In the genomic region with DNA sequence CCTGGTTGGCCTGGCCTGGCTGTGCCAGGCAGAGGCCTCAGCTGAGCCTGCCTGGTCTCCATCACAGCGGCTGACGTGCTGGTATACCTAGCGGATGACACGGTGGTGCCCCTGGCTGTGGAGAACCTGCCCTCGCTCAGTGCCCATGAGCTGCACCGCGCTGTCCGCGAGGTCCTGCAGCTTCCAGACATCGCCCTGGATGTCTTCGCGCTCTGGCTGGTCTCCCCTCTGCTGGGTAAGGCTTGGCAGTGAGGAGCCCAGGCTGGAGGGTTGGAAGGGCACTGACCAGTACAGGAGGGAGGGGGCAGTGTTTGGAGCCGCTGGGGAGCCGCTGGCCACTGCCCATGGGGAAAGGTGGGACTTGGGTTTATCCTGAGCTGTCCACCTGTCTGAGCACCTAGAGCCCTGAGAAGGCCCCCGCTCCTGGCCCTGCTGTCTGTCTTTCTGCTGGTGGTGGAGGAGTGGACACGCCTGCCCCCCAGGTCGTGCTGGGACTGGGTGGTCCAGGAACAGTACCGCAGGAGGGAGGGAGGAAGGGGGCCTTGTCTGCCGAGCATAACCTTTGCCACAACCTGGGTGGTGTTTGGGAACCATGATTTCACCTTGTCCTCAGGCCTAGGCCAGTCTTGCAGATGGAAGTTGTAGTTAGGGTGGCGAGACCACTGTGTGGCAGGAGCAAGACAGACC, we compare ENCODE assay signal across 10 cellular contexts. TPM values are rescaled to one million over a fixed set of nuclear protein-coding genes. Genes with fewer than 3 reads are reported as not detected.
A peak's percentile ranks its signal among the peaks of the same experiment; 100 is the strongest.
DNase-seq lines count a peak whose midpoint lies in the region; ATAC-seq, FAIRE-seq and TF ChIP-seq lines count a peak whose summit lies in the region.
"Had no signal": no experiment of that assay in that cellular context is flagged by ENCODE, and none has a peak within 500 bp of the region (broad histone marks: within the 10 kb centered on the region; RNA-seq: fewer than 3 reads in every experiment).

No MANE protein-coding gene starts in this region.

- TF ChIP-seq CTCF in adrenal gland (IDR thresholded peaks at IDR 0.05) (no peak), HepG2 (CRISPR knock-in tag; IDR thresholded peaks at IDR 0.05) (no peak), suprapubic skin (IDR thresholded peaks at IDR 0.05) (no peak)

- POLR2A ChIA-PET in HepG2 (lab: Yijun Ruan, JAX) = interaction anchor here (16.8 kb wide), 1 partner anchor 31 kb away, joined by 433 read pairs; a partner anchor contains a TSS

- H3K4me3 ChIP-seq in adrenal gland = no peak overlapping the region
- no peak overlapping the region for H3K4me3 ChIP-seq in HepG2 (replicated peaks in 1 of 3; ENCODE audit: insufficient read depth in 1 of 3, low read depth in 2 of 3, low read length in 3 of 3)
- H3K4me3 ChIP-seq in suprapubic skin = peak overlapping the region; percentile 5

- BruUV-seq in HepG2 (replicated peaks; lab: Mats Ljungman, UMichigan) = no TSS peak

- H3K4me1 Mint-ChIP-seq in activated CD8-positive, alpha-beta memory T cell treated with anti-CD3 and anti-CD28 coated beads, Interleukin-2, amount 10 ng/mL, durations not matched to agents 7 days and 5 days = peaks cover 52% of the 10 kb centered on the region

- no peak overlapping the region for H2AFZ ChIP-seq in HepG2 (ENCODE audit: low read length)

- no peaks in the 10 kb centered on the region for H3K27me3 ChIP-seq in adrenal gland
- H3K27me3 ChIP-seq in HepG2 (ENCODE audit: control insufficient read depth in 1 of 2, insufficient read depth in 2 of 2, low read length in 2 of 2) = no peaks in the 10 kb centered on the region
- H3K27me3 ChIP-seq in suprapubic skin = no peaks in the 10 kb centered on the region

- CTCF ChIA-PET in activated CD8-positive, alpha-beta memory T cell treated with anti-CD3 and anti-CD28 coated beads, Interleukin-2, amount 10 ng/mL, durations not matched to agents 7 days and 5 days (lab: Charles Lee) = interaction anchor here (1.4 to 4.0 kb wide), 3 partner anchors 27 to 120 kb away, joined by 3 to 24 read pairs (median 6); no protein-coding TSS in a partner anchor
- CTCF ChIA-PET in HepG2 (lab: Yijun Ruan, JAX; ENCODE audit: low intra/inter-chr PET ratio, low total read pairs) = no interaction called here

- ATAC-seq in activated CD8-positive, alpha-beta memory T cell treated with anti-CD3 and anti-CD28 coated beads, Interleukin-2, amount 10 ng/mL, durations not matched to agents 7 days and 5 days = no peak
- no peak for ATAC-seq in HepG2

- H3K4me2 ChIP-seq in HepG2 (ENCODE audit: low read depth, low read length) = no peak overlapping the region

- intact Hi-C loops in adrenal gland (cut with DNase I) (no loop called here), HepG2 (cut with micrococcal nuclease; ENCODE audit: unreplicated experiment) (no loop called here)

- peak overlapping the region; percentile 34 for H3K27ac Mint-ChIP-seq in activated CD8-positive, alpha-beta memory T cell treated with anti-CD3 and anti-CD28 coated beads, Interleukin-2, amount 10 ng/mL, durations not matched to agents 7 days and 5 days

- H3K27ac ChIP-seq in adrenal gland (peak overlapping the region in 3 of 5 donors; percentile 71 to 91 (median 81)), HepG2 (ENCODE audit: extremely low read length, insufficient read depth, low read length) (no peak overlapping the region), suprapubic skin (peak overlapping the region; percentile 71)

- peaks cover 44 to 74% of the 10 kb centered on the region in 2 donors for H3K4me1 ChIP-seq in adrenal gland (replicated peaks in 1 of 2)
- peaks cover 44% of the 10 kb centered on the region for H3K4me1 ChIP-seq in HepG2 (ENCODE audit: insufficient read depth, low read length)
- peaks cover 81% of the 10 kb centered on the region for H3K4me1 ChIP-seq in suprapubic skin

- no peaks in the 10 kb centered on the region for H3K9me3 Mint-ChIP-seq in activated CD8-positive, alpha-beta memory T cell treated with anti-CD3 and anti-CD28 coated beads, Interleukin-2, amount 10 ng/mL, durations not matched to agents 7 days and 5 days (ENCODE audit: low read depth)
- H3K9me3 Mint-ChIP-seq: H9 had no signal

- WGBS in adrenal gland, 4 donors = 83 to 100% (median 93%) methylated on average over 3 to 20 of the region's 20 CpGs
- WGBS in HepG2 (ENCODE audit: low lambda C conversion rate) = 93% methylated on average over 8 of the region's 20 CpGs
- 100% methylated on average over 1 of the region's 20 CpGs for WGBS in suprapubic skin

- TF ChIP-seq EP300 in HepG2 (IDR thresholded peaks at IDR 0.05; ENCODE audit: low read depth in 2 of 2, low read length in 2 of 2) (no peak), HepG2 (CRISPR knock-in tag; IDR thresholded peaks at IDR 0.05; ENCODE audit: borderline replicate concordance) (no peak), suprapubic skin (IDR thresholded peaks at IDR 0.05) (no peak)

- no peaks in the 10 kb centered on the region for H4K20me1 ChIP-seq in HepG2 (ENCODE audit: insufficient read depth, low read length)

- TF ChIP-seq RAD21 in HepG2 (CRISPR knock-in tag; IDR thresholded peaks at IDR 0.05) = no peak

- DNase-seq in activated CD8-positive, alpha-beta memory T cell treated with anti-CD3 and anti-CD28 coated beads, Interleukin-2, amount 10 ng/mL, durations not matched to agents 7 days and 5 days = no peak
- DNase-seq in activated CD8-positive, alpha-beta memory T cell treated with anti-CD3 and anti-CD28 coated beads, Interleukin-2, amount 50 U/mL, for 48 hours = no peak
- peak in 1 of 7 donors; percentile 40 for DNase-seq in adrenal gland
- DNase-seq in HepG2 (ENCODE audit: low spot score) = no peak
- DNase-seq in suprapubic skin (ENCODE audit: low spot score in 2 of 2) = no peak
- no peak for DNase-seq in OCI-M2 (lab: John Stamatoyannopoulos, UW; ENCODE audit: unreplicated experiment)
- DNase-seq in DMS153 (lab: John Stamatoyannopoulos, UW) = no peak
- no peak for DNase-seq in stimulated activated CD4-positive, alpha-beta T cell treated with anti-CD3 and anti-CD28 coated beads, Interleukin-1b, Interleukin-23, amount 100 ng/mL, for 48 hours
- DNase-seq: H9, retina had no signal

- FAIRE-seq in HepG2 (lab: Jason Lieb, UNC) = no peak

- H3K4me3 Mint-ChIP-seq in activated CD8-positive, alpha-beta memory T cell treated with anti-CD3 and anti-CD28 coated beads, Interleukin-2, amount 10 ng/mL, durations not matched to agents 7 days and 5 days = no peak overlapping the region

- no peaks in the 10 kb centered on the region for H3K9me3 ChIP-seq in adrenal gland (replicated peaks in 1 of 3)
- H3K9me3 ChIP-seq in HepG2 (ENCODE audit: low read length) = no peaks in the 10 kb centered on the region
- no peaks in the 10 kb centered on the region for H3K9me3 ChIP-seq in suprapubic skin

- peaks cover 0 to 15% of the 10 kb centered on the region in 2 donors for H3K36me3 ChIP-seq in adrenal gland (replicated peaks in 1 of 2)
- H3K36me3 ChIP-seq in HepG2 (replicated peaks in 1 of 2; ENCODE audit: control insufficient read depth in 1 of 2, insufficient read depth in 2 of 2, low read length in 2 of 2) = peaks cover 5% of the 10 kb centered on the region in 2 experiments; a peak in 2 of 5 replicates
- H3K36me3 ChIP-seq in suprapubic skin = peaks cover 26% of the 10 kb centered on the region

- no peaks in the 10 kb centered on the region for H3K27me3 Mint-ChIP-seq in activated CD8-positive, alpha-beta memory T cell treated with anti-CD3 and anti-CD28 coated beads, Interleukin-2, amount 10 ng/mL, durations not matched to agents 7 days and 5 days

- in situ Hi-C loops in HepG2 (cut with HindIII; ENCODE audit: extremely low pct_ligation_motif_present, low pct_unique_long_range_greater_than_20kb) = no loop called here

- no peak overlapping the region for H3K9ac ChIP-seq in HepG2 (ENCODE audit: insufficient read depth, low read depth, low read length)

- H3K79me2 ChIP-seq in HepG2 (ENCODE audit: insufficient read depth, low read length) = no peaks in the 10 kb centered on the region

- H3K36me3 Mint-ChIP-seq in activated CD8-positive, alpha-beta memory T cell treated with anti-CD3 and anti-CD28 coated beads, Interleukin-2, amount 10 ng/mL, durations not matched to agents 7 days and 5 days = peaks cover 7% of the 10 kb centered on the region

- no peak for TF ChIP-seq POLR2A in adrenal gland (IDR thresholded peaks at IDR 0.05)
- no peak for TF ChIP-seq POLR2A in HepG2 (IDR thresholded peaks at IDR 0.05; ENCODE audit: insufficient read depth in 1 of 2, low read depth in 2 of 2, low read length in 2 of 2)
- TF ChIP-seq POLR2A in suprapubic skin (IDR thresholded peaks at IDR 0.05) = no peak

RNA-seq across cellular contexts. Expression of a gene that starts 3.0 kb away (rescaled TPM):
- 10 to 100 TPM; 52.0 to 56.7 TPM for total RNA-seq in activated CD8-positive, alpha-beta memory T cell treated with anti-CD3 and anti-CD28 coated beads, Interleukin-2, amount 10 ng/mL, durations not matched to agents 7 days and 5 days
- total RNA-seq in adrenal gland (10 to 100 TPM; 20.6 to 52.1 (median 39.6) TPM), HepG2 (2016; rRNA removed; fragmentation: Illumina TruSeq; extraction: Trizol) (18.0 and 20.6 TPM in 2 replicates), suprapubic skin (100 to 1,000 TPM in 1 of 4 donors, 10 to 100 TPM in 3; 56.2 to 107 (median 81.5) TPM)
- polyA plus RNA-seq in adrenal gland (10 to 100 TPM in 2 of 3 donors, 1 to 10 TPM in 1; 5.3 to 21.3 (median 20.4) TPM), HepG2 (2011; rRNA removed) (5.8 and 9.4 TPM in 2 replicates)
- 2.2 and 2.9 TPM in 2 replicates for total RNA-seq in HepG2 (2016; cell fraction: cytosol; rRNA removed; fragmentation: Illumina TruSeq; extraction: Trizol; ENCODE audit: low read depth)
- total RNA-seq in HepG2 (2016; cell fraction: insoluble cytoplasmic fraction; rRNA removed; fragmentation: Illumina TruSeq; extraction: Trizol) = 17.5 and 22.6 TPM in 2 replicates
- 5.3 and 6.3 TPM in 2 replicates for total RNA-seq in HepG2 (2016; cell fraction: membrane; rRNA removed; fragmentation: Illumina TruSeq; extraction: Trizol)
- total RNA-seq in HepG2 (2016; cell fraction: nucleus; rRNA removed; fragmentation: Illumina TruSeq; extraction: Trizol) = 12.4 and 14.6 TPM in 2 replicates
- 5.9 and 6.7 TPM in 2 replicates for polyA plus RNA-seq in HepG2 (2011; cell fraction: cytosol; rRNA removed)
- 26.7 and 32.6 TPM in 2 replicates for polyA plus RNA-seq in HepG2 (2011; cell fraction: nucleus; rRNA removed)
- 3.5 and 5.2 TPM in 2 replicates for polyA plus RNA-seq in HepG2 (2012)
- 2.5 and 2.6 TPM in 2 replicates for polyA plus RNA-seq in HepG2 (2016; cell fraction: cytosol; fragmentation: Illumina TruSeq; extraction: Trizol; ENCODE audit: low read depth)
- polyA plus RNA-seq in HepG2 (2016; cell fraction: insoluble cytoplasmic fraction; fragmentation: Illumina TruSeq; extraction: Trizol; ENCODE audit: low read depth) = 13.5 and 17.1 TPM in 2 replicates
- polyA plus RNA-seq in HepG2 (2016; cell fraction: membrane; fragmentation: Illumina TruSeq; extraction: Trizol; ENCODE audit: low read depth) = 2.8 and 3.8 TPM in 2 replicates
- 21.4 and 24.7 TPM in 2 replicates for polyA plus RNA-seq in HepG2 (2016; cell fraction: nucleus; fragmentation: Illumina TruSeq; extraction: Trizol; ENCODE audit: insufficient read depth, low read depth)
- polyA minus RNA-seq in HepG2 (2011; rRNA and poly(A)+ RNA removed; ENCODE audit: low replicate concordance) = 22.3 and 24.3 TPM in 2 replicates
- polyA minus RNA-seq in HepG2 (2011; cell fraction: cytosol; rRNA and poly(A)+ RNA removed) = 5.4 and 6.2 TPM in 2 replicates
- 6.2 and 11.8 TPM in 2 replicates for polyA minus RNA-seq in HepG2 (2011; cell fraction: nucleus; rRNA and poly(A)+ RNA removed)

RNA-seq across cellular contexts. Expression of a gene that starts 7.0 kb away (rescaled TPM):
- 10 to 100 TPM; 19.4 to 25.1 TPM for total RNA-seq in activated CD8-positive, alpha-beta memory T cell treated with anti-CD3 and anti-CD28 coated beads, Interleukin-2, amount 10 ng/mL, durations not matched to agents 7 days and 5 days
- total RNA-seq in adrenal gland (10 to 100 TPM in 1 of 8 donors, 1 to 10 TPM in 7; 1.1 to 12.7 (median 6.7) TPM), HepG2 (2016; rRNA removed; fragmentation: Illumina TruSeq; extraction: Trizol) (2.1 and 3.4 TPM in 2 replicates), suprapubic skin (1 to 10 TPM; 3.9 to 6.2 (median 4.7) TPM)
- polyA plus RNA-seq in adrenal gland (10 to 100 TPM in 2 of 3 donors, 1 to 10 TPM in 1; 2.4 to 21.0 (median 14.7) TPM), HepG2 (2011; rRNA removed) (1.2 and 1.9 TPM in 2 replicates)
- 0.79 and 1.0 TPM in 2 replicates for total RNA-seq in HepG2 (2016; cell fraction: cytosol; rRNA removed; fragmentation: Illumina TruSeq; extraction: Trizol; ENCODE audit: low read depth)
- 1.9 TPM in 2 replicates for total RNA-seq in HepG2 (2016; cell fraction: insoluble cytoplasmic fraction; rRNA removed; fragmentation: Illumina TruSeq; extraction: Trizol)
- 1.5 and 2.2 TPM in 2 replicates for total RNA-seq in HepG2 (2016; cell fraction: membrane; rRNA removed; fragmentation: Illumina TruSeq; extraction: Trizol)
- 1.3 and 3.5 TPM in 2 replicates for total RNA-seq in HepG2 (2016; cell fraction: nucleus; rRNA removed; fragmentation: Illumina TruSeq; extraction: Trizol)
- 0.95 and 0.99 TPM in 2 replicates for polyA plus RNA-seq in HepG2 (2011; cell fraction: cytosol; rRNA removed)
- polyA plus RNA-seq in HepG2 (2011; cell fraction: nucleus; rRNA removed) = 5.9 and 6.0 TPM in 2 replicates
- polyA plus RNA-seq in HepG2 (2012) = 2.0 and 4.1 TPM in 2 replicates
- polyA plus RNA-seq in HepG2 (2016; cell fraction: cytosol; fragmentation: Illumina TruSeq; extraction: Trizol; ENCODE audit: low read depth) = 0.45 and 0.70 TPM in 2 replicates
- 1.3 and 1.6 TPM in 2 replicates for polyA plus RNA-seq in HepG2 (2016; cell fraction: insoluble cytoplasmic fraction; fragmentation: Illumina TruSeq; extraction: Trizol; ENCODE audit: low read depth)
- polyA plus RNA-seq in HepG2 (2016; cell fraction: membrane; fragmentation: Illumina TruSeq; extraction: Trizol; ENCODE audit: low read depth) = 1.4 and 1.5 TPM in 2 replicates
- 5.6 and 8.8 TPM in 2 replicates for polyA plus RNA-seq in HepG2 (2016; cell fraction: nucleus; fragmentation: Illumina TruSeq; extraction: Trizol; ENCODE audit: insufficient read depth, low read depth)
- 1.9 and 7.2 TPM in 2 replicates for polyA minus RNA-seq in HepG2 (2011; rRNA and poly(A)+ RNA removed; ENCODE audit: low replicate concordance)
- polyA minus RNA-seq in HepG2 (2011; cell fraction: cytosol; rRNA and poly(A)+ RNA removed) = 1.4 and 2.5 TPM in 2 replicates
- polyA minus RNA-seq in HepG2 (2011; cell fraction: nucleus; rRNA and poly(A)+ RNA removed) = 1.4 and 2.4 TPM in 2 replicates

RNA-seq across cellular contexts. Expression of a gene that starts 33.2 kb away (rescaled TPM):
- 100 to 1,000 TPM; 525 to 618 TPM for total RNA-seq in activated CD8-positive, alpha-beta memory T cell treated with anti-CD3 and anti-CD28 coated beads, Interleukin-2, amount 10 ng/mL, durations not matched to agents 7 days and 5 days
- total RNA-seq in adrenal gland (1,000 to 10,000 TPM in 3 of 8 donors, 100 to 1,000 TPM in 4, 10 to 100 TPM in 1; 64.3 to 1,661 (median 335) TPM), HepG2 (2016; rRNA removed; fragmentation: Illumina TruSeq; extraction: Trizol) (10.5 and 20.5 TPM in 2 replicates), suprapubic skin (1,000 to 10,000 TPM in 1 of 4 donors, 100 to 1,000 TPM in 3; 336 to 2,041 (median 481) TPM)
- polyA plus RNA-seq in adrenal gland (1,000 to 10,000 TPM in 2 of 3 donors, 100 to 1,000 TPM in 1; 216 to 6,838 (median 2,645) TPM), HepG2 (2011; rRNA removed) (41.2 and 41.3 TPM in 2 replicates)
- total RNA-seq in HepG2 (2016; cell fraction: cytosol; rRNA removed; fragmentation: Illumina TruSeq; extraction: Trizol; ENCODE audit: low read depth) = 2.2 and 2.6 TPM in 2 replicates
- 8.4 and 21.3 TPM in 2 replicates for total RNA-seq in HepG2 (2016; cell fraction: insoluble cytoplasmic fraction; rRNA removed; fragmentation: Illumina TruSeq; extraction: Trizol)
- 7.8 and 8.3 TPM in 2 replicates for total RNA-seq in HepG2 (2016; cell fraction: membrane; rRNA removed; fragmentation: Illumina TruSeq; extraction: Trizol)
- 196 and 220 TPM in 2 replicates for total RNA-seq in HepG2 (2016; cell fraction: nucleus; rRNA removed; fragmentation: Illumina TruSeq; extraction: Trizol)
- polyA plus RNA-seq in HepG2 (2011; cell fraction: cytosol; rRNA removed) = 13.0 and 13.4 TPM in 2 replicates
- polyA plus RNA-seq in HepG2 (2011; cell fraction: nucleus; rRNA removed) = 222 and 327 TPM in 2 replicates
- 288 and 371 TPM in 2 replicates for polyA plus RNA-seq in HepG2 (2012)
- 3.6 and 4.3 TPM in 2 replicates for polyA plus RNA-seq in HepG2 (2016; cell fraction: cytosol; fragmentation: Illumina TruSeq; extraction: Trizol; ENCODE audit: low read depth)
- polyA plus RNA-seq in HepG2 (2016; cell fraction: insoluble cytoplasmic fraction; fragmentation: Illumina TruSeq; extraction: Trizol; ENCODE audit: low read depth) = 54.0 and 61.1 TPM in 2 replicates
- polyA plus RNA-seq in HepG2 (2016; cell fraction: membrane; fragmentation: Illumina TruSeq; extraction: Trizol; ENCODE audit: low read depth) = 47.1 and 54.4 TPM in 2 replicates
- polyA plus RNA-seq in HepG2 (2016; cell fraction: nucleus; fragmentation: Illumina TruSeq; extraction: Trizol; ENCODE audit: insufficient read depth, low read depth) = 577 and 628 TPM in 2 replicates
- polyA minus RNA-seq in HepG2 (2011; rRNA and poly(A)+ RNA removed; ENCODE audit: low replicate concordance) = 64.6 and 225 TPM in 2 replicates
- polyA minus RNA-seq in HepG2 (2011; cell fraction: cytosol; rRNA and poly(A)+ RNA removed) = 17.3 and 20.2 TPM in 2 replicates
- 1,479 and 1,737 TPM in 2 replicates for polyA minus RNA-seq in HepG2 (2011; cell fraction: nucleus; rRNA and poly(A)+ RNA removed)

RNA-seq across cellular contexts. Expression of a gene that starts 34.9 kb away (rescaled TPM):
- 1 to 10 TPM; 1.1 TPM for total RNA-seq in activated CD8-positive, alpha-beta memory T cell treated with anti-CD3 and anti-CD28 coated beads, Interleukin-2, amount 10 ng/mL, durations not matched to agents 7 days and 5 days
- under 1 TPM; 0.11 to 0.96 (median 0.27) TPM for total RNA-seq in adrenal gland
- polyA plus RNA-seq in adrenal gland = under 1 TPM in 2 of 3 donors, not detected in 1; 0.27 to 0.40 TPM
- total RNA-seq in HepG2 (2016; rRNA removed; fragmentation: Illumina TruSeq; extraction: Trizol) = 4.0 and 4.9 TPM in 2 replicates
- total RNA-seq in HepG2 (2016; cell fraction: cytosol; rRNA removed; fragmentation: Illumina TruSeq; extraction: Trizol; ENCODE audit: low read depth) = 1.8 TPM in 2 replicates
- 2.9 and 5.0 TPM in 2 replicates for total RNA-seq in HepG2 (2016; cell fraction: insoluble cytoplasmic fraction; rRNA removed; fragmentation: Illumina TruSeq; extraction: Trizol)
- 4.8 and 6.2 TPM in 2 replicates for total RNA-seq in HepG2 (2016; cell fraction: membrane; rRNA removed; fragmentation: Illumina TruSeq; extraction: Trizol)
- 3.5 and 3.9 TPM in 2 replicates for total RNA-seq in HepG2 (2016; cell fraction: nucleus; rRNA removed; fragmentation: Illumina TruSeq; extraction: Trizol)
- 0.49 and 1.0 TPM in 2 replicates for polyA plus RNA-seq in HepG2 (2011; rRNA removed)
- polyA plus RNA-seq in HepG2 (2011; cell fraction: cytosol; rRNA removed) = 0.56 and 0.79 TPM in 2 replicates
- polyA plus RNA-seq in HepG2 (2011; cell fraction: nucleus; rRNA removed) = 1.9 and 2.2 TPM in 2 replicates
- polyA plus RNA-seq in HepG2 (2012) = 0.59 and 0.70 TPM in 2 replicates
- polyA plus RNA-seq in HepG2 (2016; cell fraction: cytosol; fragmentation: Illumina TruSeq; extraction: Trizol; ENCODE audit: low read depth) = 1.0 and 1.4 TPM in 2 replicates
- polyA plus RNA-seq in HepG2 (2016; cell fraction: insoluble cytoplasmic fraction; fragmentation: Illumina TruSeq; extraction: Trizol; ENCODE audit: low read depth) = 2.7 and 3.5 TPM in 2 replicates
- polyA plus RNA-seq in HepG2 (2016; cell fraction: membrane; fragmentation: Illumina TruSeq; extraction: Trizol; ENCODE audit: low read depth) = 2.7 and 3.4 TPM in 2 replicates
- 6.7 TPM in 2 replicates for polyA plus RNA-seq in HepG2 (2016; cell fraction: nucleus; fragmentation: Illumina TruSeq; extraction: Trizol; ENCODE audit: insufficient read depth, low read depth)
- 1.2 and 1.3 TPM in 2 replicates for polyA minus RNA-seq in HepG2 (2011; rRNA and poly(A)+ RNA removed; ENCODE audit: low replicate concordance)
- 0.59 and 0.79 TPM in 2 replicates for polyA minus RNA-seq in HepG2 (2011; cell fraction: cytosol; rRNA and poly(A)+ RNA removed)
- 1.1 and 1.5 TPM in 2 replicates for polyA minus RNA-seq in HepG2 (2011; cell fraction: nucleus; rRNA and poly(A)+ RNA removed)
- total RNA-seq in suprapubic skin = under 1 TPM in 3 of 4 donors, not detected in 1; 0.32 to 0.76 (median 0.64) TPM

RNA-seq across cellular contexts. Expression of a gene that starts 55.8 kb away (rescaled TPM):
- 10 to 100 TPM; 81.4 to 87.2 TPM for total RNA-seq in activated CD8-positive, alpha-beta memory T cell treated with anti-CD3 and anti-CD28 coated beads, Interleukin-2, amount 10 ng/mL, durations not matched to agents 7 days and 5 days
- total RNA-seq in adrenal gland = 10 to 100 TPM; 35.2 to 73.7 (median 49.4) TPM
- 10 to 100 TPM; 23.2 to 34.7 (median 30.4) TPM for polyA plus RNA-seq in adrenal gland
- 30.4 and 31.0 TPM in 2 replicates for total RNA-seq in HepG2 (2016; rRNA removed; fragmentation: Illumina TruSeq; extraction: Trizol)
- total RNA-seq in HepG2 (2016; cell fraction: cytosol; rRNA removed; fragmentation: Illumina TruSeq; extraction: Trizol; ENCODE audit: low read depth) = 6.9 and 8.6 TPM in 2 replicates
- 30.2 and 32.5 TPM in 2 replicates for total RNA-seq in HepG2 (2016; cell fraction: insoluble cytoplasmic fraction; rRNA removed; fragmentation: Illumina TruSeq; extraction: Trizol)
- 14.1 and 16.7 TPM in 2 replicates for total RNA-seq in HepG2 (2016; cell fraction: membrane; rRNA removed; fragmentation: Illumina TruSeq; extraction: Trizol)
- 22.1 and 26.8 TPM in 2 replicates for total RNA-seq in HepG2 (2016; cell fraction: nucleus; rRNA removed; fragmentation: Illumina TruSeq; extraction: Trizol)
- 20.4 and 21.0 TPM in 2 replicates for polyA plus RNA-seq in HepG2 (2011; rRNA removed)
- polyA plus RNA-seq in HepG2 (2011; cell fraction: cytosol; rRNA removed) = 18.8 and 20.8 TPM in 2 replicates
- polyA plus RNA-seq in HepG2 (2011; cell fraction: nucleus; rRNA removed) = 70.3 and 70.7 TPM in 2 replicates
- 24.2 and 26.4 TPM in 2 replicates for polyA plus RNA-seq in HepG2 (2012)
- 3.8 and 3.9 TPM in 2 replicates for polyA plus RNA-seq in HepG2 (2016; cell fraction: cytosol; fragmentation: Illumina TruSeq; extraction: Trizol; ENCODE audit: low read depth)
- polyA plus RNA-seq in HepG2 (2016; cell fraction: insoluble cytoplasmic fraction; fragmentation: Illumina TruSeq; extraction: Trizol; ENCODE audit: low read depth) = 40.7 and 49.0 TPM in 2 replicates
- 9.5 and 10.0 TPM in 2 replicates for polyA plus RNA-seq in HepG2 (2016; cell fraction: membrane; fragmentation: Illumina TruSeq; extraction: Trizol; ENCODE audit: low read depth)
- polyA plus RNA-seq in HepG2 (2016; cell fraction: nucleus; fragmentation: Illumina TruSeq; extraction: Trizol; ENCODE audit: insufficient read depth, low read depth) = 56.7 and 57.4 TPM in 2 replicates
- polyA minus RNA-seq in HepG2 (2011; rRNA and poly(A)+ RNA removed; ENCODE audit: low replicate concordance) = 48.9 and 49.9 TPM in 2 replicates
- polyA minus RNA-seq in HepG2 (2011; cell fraction: cytosol; rRNA and poly(A)+ RNA removed) = 18.2 and 18.4 TPM in 2 replicates
- 31.2 and 43.3 TPM in 2 replicates for polyA minus RNA-seq in HepG2 (2011; cell fraction: nucleus; rRNA and poly(A)+ RNA removed)
- total RNA-seq in suprapubic skin = 10 to 100 TPM; 17.8 to 35.8 (median 27.4) TPM
